15 cellular contexts compared by ENCODE assay signal in the genomic region with DNA sequence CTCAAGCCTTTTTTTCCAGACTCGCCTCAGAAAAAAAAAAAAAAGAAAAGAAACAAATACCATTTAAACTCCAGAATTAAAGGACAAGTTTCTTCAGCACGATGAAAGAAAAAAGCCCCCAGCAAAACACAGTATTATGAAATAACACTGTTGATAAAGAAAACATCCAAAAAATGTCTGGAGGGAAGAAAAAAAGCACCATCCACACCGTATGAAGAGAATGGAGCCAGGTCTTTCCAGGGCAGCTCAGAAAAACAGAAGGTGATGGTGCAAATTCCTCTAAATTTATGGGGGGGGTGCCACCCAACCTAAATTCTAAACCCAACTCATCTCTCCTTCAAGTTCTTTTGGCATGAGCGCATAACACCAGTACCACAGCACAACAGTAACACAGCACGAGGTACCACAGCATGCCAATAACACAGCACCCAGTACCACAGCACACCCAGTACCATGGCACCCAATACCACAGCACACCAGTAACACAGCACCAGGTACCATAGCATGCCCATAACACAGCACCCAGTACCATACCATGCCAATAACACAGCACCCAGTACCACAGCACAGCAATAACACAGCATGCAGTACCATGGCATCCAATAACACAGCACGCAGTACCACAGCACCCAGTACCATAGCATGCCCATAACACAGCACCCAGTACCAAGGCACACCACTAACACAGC. TPM values are rescaled to one million over a fixed set of nuclear protein-coding genes. Genes with fewer than 3 reads are reported as not detected.
"Had no signal": no experiment of that assay in that cellular context is flagged by ENCODE, and none has a peak within 500 bp of the region (broad histone marks: within the 10 kb centered on the region; RNA-seq: fewer than 3 reads in every experiment).

No MANE protein-coding gene starts in this region.

- H3K36me3 ChIP-seq: ovary, suprapubic skin, upper lobe of left lung had no signal

- ATAC-seq: activated naive CD8-positive, alpha-beta T cell treated with anti-CD3 and anti-CD28 coated beads, Interleukin-2, amount 50 U/mL, for 24 hours; esophagus mucosa; sciatic nerve had no signal

- H3K27me3 Mint-ChIP-seq: activated B cell treated with CpG ODN at 0.5 μM for 24 hours; activated CD4-positive, alpha-beta T cell treated with anti-CD3 and anti-CD28 coated beads, Interleukin-2, amount 10 ng/mL, durations not matched to agents 24 days and 14 days; activated naive CD8-positive, alpha-beta T cell treated with anti-CD3 and anti-CD28 coated beads, Interleukin-2, amount 50 U/mL, for 24 hours; stimulated activated naive CD8-positive, alpha-beta T cell treated with anti-CD3 and anti-CD28 coated beads, Interleukin-15, Interleukin-2, amounts not matched to agents 100 ng/mL and 50 ng/mL, for 24 hours had no signal

- H3K9me3 Mint-ChIP-seq: activated B cell treated with CpG ODN at 0.5 μM for 24 hours; activated CD4-positive, alpha-beta T cell treated with anti-CD3 and anti-CD28 coated beads, Interleukin-2, amount 10 ng/mL, durations not matched to agents 24 days and 14 days; activated naive CD8-positive, alpha-beta T cell treated with anti-CD3 and anti-CD28 coated beads, Interleukin-2, amount 50 U/mL, for 24 hours; activated T-helper 1 cell treated with anti-CD3 and anti-CD28 coated beads, Interleukin-12 subunit alpha, Interleukin-12 subunit beta, Interleukin-2, Interleukin-4 antibody, amounts not matched to agents 30 ng/mL and 10 ng/mL and 1 ng/mL, durations not matched to agents 14 hours and 24 hours and 36 hours; stimulated activated naive CD8-positive, alpha-beta T cell treated with anti-CD3 and anti-CD28 coated beads, Interleukin-15, Interleukin-2, amounts not matched to agents 100 ng/mL and 50 ng/mL, for 24 hours had no signal

- H3K4me3 ChIP-seq: ovary, suprapubic skin, upper lobe of left lung had no signal

- H3K4me3 Mint-ChIP-seq: activated B cell treated with CpG ODN at 0.5 μM for 24 hours; activated CD4-positive, alpha-beta T cell treated with anti-CD3 and anti-CD28 coated beads, Interleukin-2, amount 10 ng/mL, durations not matched to agents 24 days and 14 days; activated naive CD8-positive, alpha-beta T cell treated with anti-CD3 and anti-CD28 coated beads, Interleukin-2, amount 50 U/mL, for 24 hours; activated T-helper 1 cell treated with anti-CD3 and anti-CD28 coated beads, Interleukin-12 subunit alpha, Interleukin-12 subunit beta, Interleukin-2, Interleukin-4 antibody, amounts not matched to agents 30 ng/mL and 10 ng/mL and 1 ng/mL, durations not matched to agents 14 hours and 24 hours and 36 hours; stimulated activated naive CD8-positive, alpha-beta T cell treated with anti-CD3 and anti-CD28 coated beads, Interleukin-15, Interleukin-2, amounts not matched to agents 100 ng/mL and 50 ng/mL, for 24 hours had no signal

- H3K27me3 ChIP-seq: ovary, suprapubic skin, upper lobe of left lung had no signal

- H3K27ac ChIP-seq: ovary, suprapubic skin, upper lobe of left lung had no signal

- H3K27ac Mint-ChIP-seq: activated B cell treated with CpG ODN at 0.5 μM for 24 hours; activated CD4-positive, alpha-beta T cell treated with anti-CD3 and anti-CD28 coated beads, Interleukin-2, amount 10 ng/mL, durations not matched to agents 24 days and 14 days; activated naive CD8-positive, alpha-beta T cell treated with anti-CD3 and anti-CD28 coated beads, Interleukin-2, amount 50 U/mL, for 24 hours; activated T-helper 1 cell treated with anti-CD3 and anti-CD28 coated beads, Interleukin-12 subunit alpha, Interleukin-12 subunit beta, Interleukin-2, Interleukin-4 antibody, amounts not matched to agents 30 ng/mL and 10 ng/mL and 1 ng/mL, durations not matched to agents 14 hours and 24 hours and 36 hours; stimulated activated naive CD8-positive, alpha-beta T cell treated with anti-CD3 and anti-CD28 coated beads, Interleukin-15, Interleukin-2, amounts not matched to agents 100 ng/mL and 50 ng/mL, for 24 hours had no signal

- H3K9me3 ChIP-seq: ovary, suprapubic skin, upper lobe of left lung had no signal

- DNase-seq: activated B cell treated with CpG ODN at 0.5 μM for 24 hours; activated CD4-positive, alpha-beta T cell treated with anti-CD3 and anti-CD28 coated beads, Interleukin-2, amount 10 ng/mL, durations not matched to agents 24 days and 14 days; activated naive CD4-positive, alpha-beta T cell; activated naive CD8-positive, alpha-beta T cell treated with anti-CD3 and anti-CD28 coated beads, Interleukin-2, amount 50 U/mL, for 24 hours; foreskin fibroblast; ovary; T-helper 2 cell; upper lobe of left lung had no signal

RNA-seq across cellular contexts. Expression of gene PDIA2, which starts 50.6 kb away (rescaled TPM):
- total RNA-seq: activated B cell treated with CpG ODN at 0.5 μM for 24 hours; activated CD4-positive, alpha-beta T cell treated with anti-CD3 and anti-CD28 coated beads, Interleukin-2, amount 10 ng/mL, durations not matched to agents 24 days and 14 days; activated CD8-positive, alpha-beta memory T cell treated with anti-CD3 and anti-CD28 coated beads for 36 hours; activated T-helper 1 cell treated with anti-CD3 and anti-CD28 coated beads, Interleukin-12 subunit alpha, Interleukin-12 subunit beta, Interleukin-2, Interleukin-4 antibody, amounts not matched to agents 30 ng/mL and 10 ng/mL and 1 ng/mL, durations not matched to agents 14 hours and 24 hours and 36 hours; esophagus mucosa; suprapubic skin had no signal

RNA-seq across cellular contexts. Expression of gene ARHGDIG, which starts 53.2 kb away (rescaled TPM):
- total RNA-seq: activated B cell treated with CpG ODN at 0.5 μM for 24 hours; activated CD4-positive, alpha-beta T cell treated with anti-CD3 and anti-CD28 coated beads, Interleukin-2, amount 10 ng/mL, durations not matched to agents 24 days and 14 days; activated CD8-positive, alpha-beta memory T cell treated with anti-CD3 and anti-CD28 coated beads for 36 hours; activated T-helper 1 cell treated with anti-CD3 and anti-CD28 coated beads, Interleukin-12 subunit alpha, Interleukin-12 subunit beta, Interleukin-2, Interleukin-4 antibody, amounts not matched to agents 30 ng/mL and 10 ng/mL and 1 ng/mL, durations not matched to agents 14 hours and 24 hours and 36 hours; esophagus mucosa; lower leg skin; suprapubic skin had no signal
